Comparison of ENCODE assay signal across 8 cellular contexts in the genomic region with DNA sequence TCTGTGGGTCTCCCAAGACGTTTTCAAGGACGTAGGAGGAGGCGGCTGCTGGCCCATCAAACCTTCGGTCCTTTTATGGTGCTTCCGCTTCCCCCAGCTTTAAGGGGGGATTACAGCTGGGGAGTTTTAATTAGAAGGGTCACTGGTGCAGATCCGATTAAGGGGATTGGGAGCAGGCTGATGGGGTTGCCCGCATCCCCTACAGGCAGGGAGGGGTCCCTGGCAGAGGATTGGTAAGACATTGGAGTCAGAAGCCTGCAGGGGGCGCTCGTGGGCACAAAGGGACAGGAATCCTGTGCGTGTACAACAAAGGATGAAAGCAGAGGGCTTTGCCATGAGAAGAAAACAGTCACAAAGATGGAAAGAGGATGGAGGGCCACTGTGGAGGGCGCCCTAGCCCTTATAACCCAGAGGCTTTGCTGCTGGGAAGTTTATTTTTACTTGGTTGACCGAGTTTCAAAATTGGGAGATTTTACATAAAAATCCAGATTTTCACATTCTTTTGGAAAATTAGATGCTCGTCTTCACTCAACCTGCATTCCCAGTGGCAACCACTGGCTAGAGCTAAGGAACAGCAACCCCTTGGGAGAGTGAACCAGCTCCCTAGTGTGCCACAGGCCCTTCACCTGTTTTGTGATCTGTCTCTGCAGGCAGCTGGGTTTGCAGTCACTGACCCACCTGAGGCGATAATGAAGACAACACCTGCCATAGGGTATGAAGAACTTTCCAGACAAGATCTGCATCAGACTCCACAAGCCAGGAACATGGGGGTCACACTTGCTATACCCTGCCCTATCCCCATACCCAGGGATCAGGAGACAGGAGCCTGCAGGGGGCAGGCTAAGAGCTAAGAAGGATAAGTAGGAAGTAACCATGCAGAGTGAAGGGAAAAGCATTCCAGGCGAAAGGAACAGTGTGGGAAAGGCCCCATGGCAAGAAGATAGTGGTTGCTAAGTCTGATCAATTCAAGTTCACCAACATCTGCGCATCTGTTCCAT.
DNase-seq lines count a peak whose midpoint lies in the region; ATAC-seq and TF ChIP-seq lines count a peak whose summit lies in the region.

No MANE protein-coding gene starts in this region.

- H3K79me2 ChIP-seq in hepatocyte: no peaks in the 10 kb centered on the region

- H3K4me3 ChIP-seq in hepatocyte (no peak overlapping the region), spleen (no peak overlapping the region)

- no peaks in the 10 kb centered on the region for H3K9me2 ChIP-seq in hepatocyte (replicated peaks; ENCODE audit: insufficient read depth)

- H3K4me2 ChIP-seq in hepatocyte: no peak overlapping the region

- H3K9me3 ChIP-seq in hepatocyte (ENCODE audit: low read depth) (no peaks in the 10 kb centered on the region), spleen (no peaks in the 10 kb centered on the region)

- DNase-seq in ELF-1 (ENCODE audit: low read depth, low spot score) (peak; percentile 87), MV-4-11 (lab: John Stamatoyannopoulos, UW) (peak; percentile 49), T-helper 1 cell (peak in 4 of 5 donors; percentile 27 to 44 (median 36)), hepatocyte (ENCODE audit: low spot score) (peak; percentile 84), spleen (peak; percentile 87), OCI-M2 (lab: John Stamatoyannopoulos, UW; ENCODE audit: unreplicated experiment) (no peak)

- H3K27me3 ChIP-seq in hepatocyte (peaks cover under 1% of the 10 kb centered on the region), spleen (replicated peaks in 1 of 7) (peaks cover 0 to 44% (median 0%) of the 10 kb centered on the region in 7 donors)

- H3K4me1 ChIP-seq in hepatocyte (ENCODE audit: insufficient read depth) (no peaks in the 10 kb centered on the region), spleen (peaks cover 0 to 6% (median 0%) of the 10 kb centered on the region in 6 donors)

- no peaks in the 10 kb centered on the region for H4K20me1 ChIP-seq in hepatocyte (ENCODE audit: insufficient read depth, poor library complexity, severe bottlenecking)

- no peak for ATAC-seq in HG02885 (IDR thresholded peaks at IDR 0.05; ENCODE audit: poor library complexity, unreplicated experiment)

- TF ChIP-seq POLR2A in spleen (IDR thresholded peaks at IDR 0.05): no peak

- intact Hi-C loops in spleen (cut with DNase I; ENCODE audit: low total_unique reads): no loop called here

- WGBS in hepatocyte (ENCODE audit: low lambda C conversion rate, missing lambda C conversion rate): 52% methylated on average over 16 of the region's 16 CpGs
- 38 to 45% (median 44%) methylated on average over 16 of the region's 16 CpGs for WGBS in spleen, 5 donors

- no peak overlapping the region for H2AFZ ChIP-seq in hepatocyte

- peak overlapping the region; percentile 46 for H3K27ac ChIP-seq in angular gyrus (ENCODE audit: low read depth, low read length)
- H3K27ac ChIP-seq in hepatocyte: no peak overlapping the region
- no peak overlapping the region for H3K27ac ChIP-seq in spleen

- TF ChIP-seq CTCF in hepatocyte (IDR thresholded peaks at IDR 0.05; ENCODE audit: poor library complexity) (peak; percentile 66), spleen (IDR thresholded peaks at IDR 0.05 in 8 of 11, conservative IDR thresholded peaks at IDR 0.05 in 3 of 11) (peak in 7 of 11 experiments; percentile 46 to 77 (median 66))

- H3K36me3 ChIP-seq in hepatocyte (replicated peaks; ENCODE audit: insufficient read depth, low read depth) (no peaks in the 10 kb centered on the region), spleen (no peaks in the 10 kb centered on the region)
